ENCODE assay signal across 23 cellular contexts in genomic region chr3:71559021-71559420, GRCh38. TPM values are rescaled to one million over a fixed set of nuclear protein-coding genes. Genes with fewer than 3 reads are reported as not detected.
DNase-seq lines count a peak whose midpoint lies in the region; ATAC-seq, FAIRE-seq and TF ChIP-seq lines count a peak whose summit lies in the region.
"Had no signal": no experiment of that assay in that cellular context is flagged by ENCODE, and none has a peak within 500 bp of the region (broad histone marks: within the 10 kb centered on the region; RNA-seq: fewer than 3 reads in every experiment).

No MANE protein-coding gene starts in this region.

- H3K4me1 Mint-ChIP-seq in chondrocyte (ENCODE audit: low read depth) (peaks cover 45% of the 10 kb centered on the region), natural killer cell (peaks cover 2 to 5% of the 10 kb centered on the region in 2 donors)
- peaks cover 28 to 60% of the 10 kb centered on the region in 2 donors for H3K4me1 Mint-ChIP-seq in stimulated activated naive B cell treated with anti-CD40 and anti-IgM and Interleukin-4, amounts not matched to agents 10 μg/mL and 1 μg/mL and 100 μg/mL, for 72 hours

- H3K27ac Mint-ChIP-seq in chondrocyte (ENCODE audit: unreplicated experiment) (peak overlapping the region; percentile 84), natural killer cell (no peak overlapping the region)
- peak overlapping the region; percentile 25 for H3K27ac Mint-ChIP-seq in stimulated activated naive B cell treated with anti-CD40 and anti-IgM and Interleukin-4, amounts not matched to agents 10 μg/mL and 1 μg/mL and 100 μg/mL, for 72 hours
- H3K27ac Mint-ChIP-seq: CD8-positive, alpha-beta T cell; IgD-negative memory B cell had no signal

- H4K20me1 ChIP-seq in HepG2 (ENCODE audit: insufficient read depth, low read length) (0 out of 2 replicates have a peak, but pooled peaks cover 13% of the 10 kb centered on the region), OCI-LY1 (ENCODE audit: insufficient read depth, low read length) (no peaks in the 10 kb centered on the region)

- 100% methylated on average over 3 of the region's 3 CpGs for WGBS in HepG2 (ENCODE audit: low lambda C conversion rate)
- 97% methylated on average over 3 of the region's 3 CpGs for WGBS in right lobe of liver (ENCODE audit: insufficient coverage, low coverage, low lambda C conversion rate, missing lambda C conversion rate)
- 91 to 97% methylated on average over 3 of the region's 3 CpGs for WGBS in upper lobe of left lung, 2 donors

- in situ Hi-C loops in HepG2 (cut with HindIII; ENCODE audit: extremely low pct_ligation_motif_present, low pct_unique_long_range_greater_than_20kb): no loop called here

- TF ChIP-seq EP300 in HepG2 (IDR thresholded peaks at IDR 0.05; ENCODE audit: low read depth in 2 of 2, low read length in 2 of 2): no peak
- no peak for TF ChIP-seq EP300 in HepG2 (CRISPR knock-in tag; IDR thresholded peaks at IDR 0.05; ENCODE audit: borderline replicate concordance)
- no peak for TF ChIP-seq EP300 in upper lobe of left lung (IDR thresholded peaks at IDR 0.05)

- H3F3A ChIP-seq in OCI-LY1 (ENCODE audit: insufficient read depth, low read length): no peaks in the 10 kb centered on the region

- H3K9ac ChIP-seq in HepG2 (ENCODE audit: insufficient read depth, low read depth, low read length) (no peak overlapping the region), OCI-LY1 (ENCODE audit: low read length) (no peak overlapping the region)
- H3K9ac ChIP-seq: BLaER1 had no signal

- CTCF ChIA-PET in HepG2 (lab: Yijun Ruan, JAX; ENCODE audit: low intra/inter-chr PET ratio, low total read pairs): no interaction called here

- ATAC-seq in HepG2 (no peak), right lobe of liver (no peak), GM21360 (IDR thresholded peaks at IDR 0.05; ENCODE audit: unreplicated experiment) (no peak), natural killer cell (no peak), upper lobe of left lung (ENCODE audit: low FRiP score in 2 of 2) (no peak)
- ATAC-seq in stimulated activated naive B cell treated with anti-CD40 and anti-IgM and Interleukin-4, amounts not matched to agents 10 μg/mL and 1 μg/mL and 100 μg/mL, for 72 hours (replicated peaks): no peak
- ATAC-seq: A549; CD8-positive, alpha-beta T cell; HCT116 had no signal

- peaks cover 0 to 13% of the 10 kb centered on the region in 2 experiments; a peak in 3 of 5 replicates for H3K36me3 ChIP-seq in HepG2 (replicated peaks in 1 of 2; ENCODE audit: control insufficient read depth in 1 of 2, insufficient read depth in 2 of 2, low read length in 2 of 2)
- no peaks in the 10 kb centered on the region for H3K36me3 ChIP-seq in right lobe of liver
- H3K36me3 ChIP-seq in OCI-LY1 (ENCODE audit: insufficient read depth, low read length): peaks cover 57% of the 10 kb centered on the region
- H3K36me3 ChIP-seq in upper lobe of left lung: no peaks in the 10 kb centered on the region
- H3K36me3 ChIP-seq: BLaER1 had no signal

- H3K27me3 ChIP-seq in HepG2 (ENCODE audit: control insufficient read depth in 1 of 2, insufficient read depth in 2 of 2, low read length in 2 of 2): no peaks in the 10 kb centered on the region
- no peaks in the 10 kb centered on the region for H3K27me3 ChIP-seq in right lobe of liver
- no peaks in the 10 kb centered on the region for H3K27me3 ChIP-seq in OCI-LY1 (ENCODE audit: insufficient read depth, low read length)
- H3K27me3 ChIP-seq in upper lobe of left lung: no peaks in the 10 kb centered on the region
- H3K27me3 ChIP-seq: BLaER1 had no signal

- no TSS peak for BruUV-seq in HepG2 (replicated peaks; lab: Mats Ljungman, UMichigan)

- intact Hi-C loops in HepG2 (cut with micrococcal nuclease; ENCODE audit: unreplicated experiment): no loop called here
- intact Hi-C loops in right lobe of liver (cut with DNase I): no loop called here
- intact Hi-C loops in natural killer cell (cut with micrococcal nuclease): no loop called here

- no peak for TF ChIP-seq RAD21 in HepG2 (CRISPR knock-in tag; IDR thresholded peaks at IDR 0.05)

- TF ChIP-seq POLR2A in HepG2 (IDR thresholded peaks at IDR 0.05; ENCODE audit: insufficient read depth in 1 of 2, low read depth in 2 of 2, low read length in 2 of 2) (no peak), right lobe of liver (IDR thresholded peaks at IDR 0.05) (no peak), upper lobe of left lung (IDR thresholded peaks at IDR 0.05) (no peak)

- H3K27me3 Mint-ChIP-seq in chondrocyte (ENCODE audit: low read depth): no peaks in the 10 kb centered on the region
- H3K27me3 Mint-ChIP-seq in stimulated activated naive B cell treated with anti-CD40 and anti-IgM and Interleukin-4, amounts not matched to agents 10 μg/mL and 1 μg/mL and 100 μg/mL, for 72 hours: no peaks in the 10 kb centered on the region
- H3K27me3 Mint-ChIP-seq in natural killer cell (ENCODE audit: low read depth in 2 of 2): no peaks in the 10 kb centered on the region

- H3K4me1 ChIP-seq in HepG2 (ENCODE audit: insufficient read depth, low read length) (peaks cover 31% of the 10 kb centered on the region), right lobe of liver (no peaks in the 10 kb centered on the region), OCI-LY1 (ENCODE audit: insufficient read depth, low read length, severe bottlenecking) (peaks cover 64% of the 10 kb centered on the region), upper lobe of left lung (peaks cover 0 to 5% (median 2%) of the 10 kb centered on the region in 4 donors)

- no peaks in the 10 kb centered on the region for H3K9me2 ChIP-seq in OCI-LY1 (ENCODE audit: low read depth, low read length)

- no peak overlapping the region for H2AFZ ChIP-seq in HepG2 (ENCODE audit: low read length)
- H2AFZ ChIP-seq in OCI-LY1 (ENCODE audit: low read length): no peak overlapping the region

- H3K79me2 ChIP-seq in HepG2 (ENCODE audit: insufficient read depth, low read length) (peaks cover 60% of the 10 kb centered on the region), OCI-LY1 (ENCODE audit: insufficient read depth, low read length) (peaks cover 68% of the 10 kb centered on the region)

- H3K4me3 Mint-ChIP-seq in chondrocyte (ENCODE audit: unreplicated experiment): no peak overlapping the region
- no peak overlapping the region for H3K4me3 Mint-ChIP-seq in stimulated activated naive B cell treated with anti-CD40 and anti-IgM and Interleukin-4, amounts not matched to agents 10 μg/mL and 1 μg/mL and 100 μg/mL, for 72 hours
- no peak overlapping the region for H3K4me3 Mint-ChIP-seq in natural killer cell
- H3K4me3 Mint-ChIP-seq: CD8-positive, alpha-beta T cell; HFFc6; IgD-negative memory B cell had no signal

- H3K27ac ChIP-seq in HepG2 (ENCODE audit: extremely low read length, insufficient read depth, low read length): peak overlapping the region; percentile 12
- H3K27ac ChIP-seq in right lobe of liver: no peak overlapping the region
- H3K27ac ChIP-seq in OCI-LY1 (ENCODE audit: low read depth, low read length, poor library complexity, severe bottlenecking): peak overlapping the region; percentile 23
- no peak overlapping the region for H3K27ac ChIP-seq in upper lobe of left lung
- H3K27ac ChIP-seq: 22Rv1, BLaER1, HL-60 had no signal

- TF ChIP-seq CTCF in HepG2 (CRISPR knock-in tag; IDR thresholded peaks at IDR 0.05): no peak
- TF ChIP-seq CTCF in right lobe of liver (IDR thresholded peaks at IDR 0.05): no peak
- TF ChIP-seq CTCF in OCI-LY1 (IDR thresholded peaks at IDR 0.05; ENCODE audit: low read length): no peak
- no peak for TF ChIP-seq CTCF in chondrocyte (IDR thresholded peaks at IDR 0.05)
- no peak for TF ChIP-seq CTCF in natural killer cell (IDR thresholded peaks at IDR 0.05)
- TF ChIP-seq CTCF in upper lobe of left lung (IDR thresholded peaks at IDR 0.05): no peak

- DNase-seq in HepG2 (ENCODE audit: low spot score) (no peak), right lobe of liver (no peak), chondrocyte (ENCODE audit: low spot score) (no peak), natural killer cell (no peak), upper lobe of left lung (no peak)
- no peak for DNase-seq in stimulated activated naive B cell treated with anti-CD40 and anti-IgM and Interleukin-4, amounts not matched to agents 10 μg/mL and 1 μg/mL and 100 μg/mL, for 72 hours
- DNase-seq: Calu3; CD8-positive, alpha-beta T cell; DMS79 treated with DMSO at 0.1 percent for 48 hours; GDM1; GOT3; H7; HFFc6 had no signal

- no peak for FAIRE-seq in HepG2 (lab: Jason Lieb, UNC)
- FAIRE-seq: A549, GM12892, GM18507 had no signal

- H3K9me3 Mint-ChIP-seq in chondrocyte (ENCODE audit: low read depth) (peaks cover 10% of the 10 kb centered on the region), natural killer cell (no peaks in the 10 kb centered on the region)
- no peaks in the 10 kb centered on the region for H3K9me3 Mint-ChIP-seq in stimulated activated naive B cell treated with anti-CD40 and anti-IgM and Interleukin-4, amounts not matched to agents 10 μg/mL and 1 μg/mL and 100 μg/mL, for 72 hours
- H3K9me3 Mint-ChIP-seq: HFFc6 had no signal

- POLR2A ChIA-PET in HepG2 (lab: Yijun Ruan, JAX): interaction anchor here (2.0 kb wide), 1 partner anchor 23 kb away, joined by 9 read pairs; no protein-coding TSS in a partner anchor

- H3K9me3 ChIP-seq in HepG2 (ENCODE audit: low read length) (no peaks in the 10 kb centered on the region), right lobe of liver (no peaks in the 10 kb centered on the region), OCI-LY1 (ENCODE audit: low read length) (peaks cover 2% of the 10 kb centered on the region; the same call in 1 of the 2 replicates), upper lobe of left lung (no peaks in the 10 kb centered on the region)
- H3K9me3 ChIP-seq: A549 had no signal

- peaks cover 27% of the 10 kb centered on the region for H3K36me3 Mint-ChIP-seq in chondrocyte (ENCODE audit: low read depth)
- peaks cover 20 to 33% of the 10 kb centered on the region in 2 donors for H3K36me3 Mint-ChIP-seq in stimulated activated naive B cell treated with anti-CD40 and anti-IgM and Interleukin-4, amounts not matched to agents 10 μg/mL and 1 μg/mL and 100 μg/mL, for 72 hours
- no peaks in the 10 kb centered on the region for H3K36me3 Mint-ChIP-seq in natural killer cell

- no peak overlapping the region for H3K4me2 ChIP-seq in HepG2 (ENCODE audit: low read depth, low read length)
- H3K4me2 ChIP-seq in OCI-LY1 (ENCODE audit: low read length): no peak overlapping the region
- H3K4me2 ChIP-seq: A549, BLaER1 had no signal

- no peak overlapping the region for H3K4me3 ChIP-seq in HepG2 (replicated peaks in 1 of 3; ENCODE audit: insufficient read depth in 1 of 3, low read depth in 2 of 3, low read length in 3 of 3)
- no peak overlapping the region for H3K4me3 ChIP-seq in right lobe of liver
- no peak overlapping the region for H3K4me3 ChIP-seq in OCI-LY1 (ENCODE audit: low read depth, low read length, poor library complexity, severe bottlenecking)
- H3K4me3 ChIP-seq in upper lobe of left lung: no peak overlapping the region
- H3K4me3 ChIP-seq: A549, BLaER1 had no signal

RNA-seq across cellular contexts. Expression of gene FOXP1, which starts 24.5 kb away (rescaled TPM):
- 43.3 and 59.0 TPM in 2 replicates for total RNA-seq in HepG2 (2016; rRNA removed; fragmentation: Illumina TruSeq; extraction: Trizol)
- total RNA-seq in HepG2 (2016; cell fraction: cytosol; rRNA removed; fragmentation: Illumina TruSeq; extraction: Trizol; ENCODE audit: low read depth): 67.9 and 68.5 TPM in 2 replicates
- total RNA-seq in HepG2 (2016; cell fraction: insoluble cytoplasmic fraction; rRNA removed; fragmentation: Illumina TruSeq; extraction: Trizol): 31.5 and 57.5 TPM in 2 replicates
- 36.5 and 36.9 TPM in 2 replicates for total RNA-seq in HepG2 (2016; cell fraction: membrane; rRNA removed; fragmentation: Illumina TruSeq; extraction: Trizol)
- 164 and 179 TPM in 2 replicates for total RNA-seq in HepG2 (2016; cell fraction: nucleus; rRNA removed; fragmentation: Illumina TruSeq; extraction: Trizol)
- polyA plus RNA-seq in HepG2 (2011; rRNA removed): 36.0 and 40.4 TPM in 2 replicates
- 17.7 and 19.3 TPM in 2 replicates for polyA plus RNA-seq in HepG2 (2011; cell fraction: cytosol; rRNA removed)
- 47.8 and 58.3 TPM in 2 replicates for polyA plus RNA-seq in HepG2 (2011; cell fraction: nucleus; rRNA removed)
- polyA plus RNA-seq in HepG2 (2012): 24.3 and 27.6 TPM in 2 replicates
- polyA plus RNA-seq in HepG2 (2016; cell fraction: cytosol; fragmentation: Illumina TruSeq; extraction: Trizol; ENCODE audit: low read depth): 3.3 and 4.6 TPM in 2 replicates
- 21.9 and 24.7 TPM in 2 replicates for polyA plus RNA-seq in HepG2 (2016; cell fraction: insoluble cytoplasmic fraction; fragmentation: Illumina TruSeq; extraction: Trizol; ENCODE audit: low read depth)
- 9.9 and 11.0 TPM in 2 replicates for polyA plus RNA-seq in HepG2 (2016; cell fraction: membrane; fragmentation: Illumina TruSeq; extraction: Trizol; ENCODE audit: low read depth)
- 28.9 and 32.7 TPM in 2 replicates for polyA plus RNA-seq in HepG2 (2016; cell fraction: nucleus; fragmentation: Illumina TruSeq; extraction: Trizol; ENCODE audit: insufficient read depth, low read depth)
- 35.8 and 181 TPM in 2 replicates for polyA minus RNA-seq in HepG2 (2011; rRNA and poly(A)+ RNA removed; ENCODE audit: low replicate concordance)
- polyA minus RNA-seq in HepG2 (2011; cell fraction: cytosol; rRNA and poly(A)+ RNA removed): 64.7 and 68.5 TPM in 2 replicates
- 528 and 568 TPM in 2 replicates for polyA minus RNA-seq in HepG2 (2011; cell fraction: nucleus; rRNA and poly(A)+ RNA removed)
- 10 to 100 TPM; 26.7 to 47.7 (median 35.2) TPM for total RNA-seq in right lobe of liver
- 206 to 249 TPM (median 220 TPM) in 3 replicates for total RNA-seq in chondrocyte
- 100 to 1,000 TPM; 166 to 185 (median 166) TPM for total RNA-seq in natural killer cell
- 100 to 1,000 TPM; 103 to 248 (median 134) TPM for total RNA-seq in upper lobe of left lung

Comparison
In these comparisons a context has a peak if more than half of its experiments do, and no peak if none do; other contexts are left out.
1. H3K27ac ChIP-seq: peak in HepG2 (single experiment) and OCI-LY1 (single experiment); none in right lobe of liver (0 of 3) and upper lobe of left lung (0 of 4).
2. H3K27ac Mint-ChIP-seq: peak in chondrocyte (single experiment) and stimulated activated naive B cell treated with anti-CD40 and anti-IgM and Interleukin-4, amounts not matched to agents 10 μg/mL and 1 μg/mL and 100 μg/mL, for 72 hours (single experiment); none in natural killer cell (0 of 2).